Comparison of ENCODE assay signal across 16 cellular contexts in genomic region chr16:16004314-16004749, GRCh38. TPM values are rescaled to one million over a fixed set of nuclear protein-coding genes. Genes with fewer than 3 reads are reported as not detected.
A peak's percentile ranks its signal among the peaks of the same experiment; 100 is the strongest.
DNase-seq lines count a peak whose midpoint lies in the region; ATAC-seq, FAIRE-seq and TF ChIP-seq lines count a peak whose summit lies in the region.
"Had no signal": no experiment of that assay in that cellular context is flagged by ENCODE, and none has a peak within 500 bp of the region (broad histone marks: within the 10 kb centered on the region; RNA-seq: fewer than 3 reads in every experiment).

No MANE protein-coding gene starts in this region.

- H3K36me3 Mint-ChIP-seq in CD4-positive, CD25-positive, alpha-beta regulatory T cell, result peaks cover 30% of the 10 kb centered on the region

- H3K4me1 Mint-ChIP-seq in CD4-positive, CD25-positive, alpha-beta regulatory T cell, result peaks cover 0 to 53% (median 39%) of the 10 kb centered on the region in 4 donors

- no peaks in the 10 kb centered on the region for H3K9me3 ChIP-seq in CD4-positive, CD25-positive, alpha-beta regulatory T cell (ENCODE audit: control insufficient read depth in 2 of 2, low read length in 2 of 2)
- no peaks in the 10 kb centered on the region for H3K9me3 ChIP-seq in pancreas
- no peaks in the 10 kb centered on the region for H3K9me3 ChIP-seq in effector memory CD4-positive, alpha-beta T cell (ENCODE audit: control insufficient read depth, low read length)
- H3K9me3 ChIP-seq: heart right ventricle had no signal

- peaks cover 8% of the 10 kb centered on the region for H3K4me1 ChIP-seq in CD4-positive, CD25-positive, alpha-beta regulatory T cell (ENCODE audit: control insufficient read depth, insufficient read depth, low read length, poor library complexity, severe bottlenecking)
- H3K4me1 ChIP-seq in pancreas, result peaks cover 0 to 11% (median 8%) of the 10 kb centered on the region in 3 donors
- no peaks in the 10 kb centered on the region for H3K4me1 ChIP-seq in effector memory CD4-positive, alpha-beta T cell (ENCODE audit: control insufficient read depth, insufficient read depth, low read length, poor library complexity, severe bottlenecking)

- H3K4me3 ChIP-seq in CD4-positive, CD25-positive, alpha-beta regulatory T cell (ENCODE audit: low read depth, low read length), result no peak overlapping the region
- no peak overlapping the region for H3K4me3 ChIP-seq in pancreas
- H3K4me3 ChIP-seq in effector memory CD4-positive, alpha-beta T cell (ENCODE audit: insufficient read depth, low read depth, low read length, poor library complexity, severe bottlenecking), result no peak overlapping the region
- H3K4me3 ChIP-seq: heart right ventricle, SK-N-MC had no signal

- H3K4me3 Mint-ChIP-seq in CD4-positive, CD25-positive, alpha-beta regulatory T cell, result no peak overlapping the region
- H3K4me3 Mint-ChIP-seq: activated CD4-positive, alpha-beta T cell treated with anti-CD3 and anti-CD28 coated beads for 36 hours; stimulated activated naive CD8-positive, alpha-beta T cell treated with anti-CD3 and anti-CD28 coated beads, Interleukin-15, Interleukin-2, amounts not matched to agents 100 ng/mL and 50 ng/mL, for 24 hours had no signal

- intact Hi-C loops in pancreas (cut with DNase I), result no loop called here

- no peaks in the 10 kb centered on the region for H3K27me3 Mint-ChIP-seq in CD4-positive, CD25-positive, alpha-beta regulatory T cell
- H3K27me3 Mint-ChIP-seq: activated CD4-positive, alpha-beta T cell treated with anti-CD3 and anti-CD28 coated beads for 36 hours; stimulated activated naive CD8-positive, alpha-beta T cell treated with anti-CD3 and anti-CD28 coated beads, Interleukin-15, Interleukin-2, amounts not matched to agents 100 ng/mL and 50 ng/mL, for 24 hours had no signal

- ATAC-seq in CD4-positive, CD25-positive, alpha-beta regulatory T cell (ENCODE audit: low read depth in 2 of 2), result no peak
- ATAC-seq in pancreas, result peak in 3 of 4 donors; percentile 37 to 65 (median 41)
- ATAC-seq: activated CD4-positive, alpha-beta T cell treated with anti-CD3 and anti-CD28 coated beads for 36 hours; heart right ventricle had no signal

- no peak for DNase-seq in CD4-positive, CD25-positive, alpha-beta regulatory T cell
- DNase-seq in NCI-H226, result peak; percentile 73
- DNase-seq in dedifferentiated amniotic fluid mesenchymal stem cell (ENCODE audit: extremely low spot score), result peak; percentile 86
- DNase-seq in pancreas, result no peak
- DNase-seq in amygdala (lab: John Stamatoyannopoulos, UW), result no peak
- DNase-seq in retina, result no peak
- DNase-seq in effector memory CD4-positive, alpha-beta T cell, result no peak
- DNase-seq in HK-2 (ENCODE audit: unreplicated experiment), result no peak
- DNase-seq: activated CD4-positive, alpha-beta T cell treated with anti-CD3 and anti-CD28 coated beads for 36 hours; activated effector memory CD4-positive, alpha-beta T cell treated with anti-CD3 and anti-CD28 coated beads, Interleukin-2, amount 50 U/mL, for 16 hours; dermis blood vessel endothelial cell; heart right ventricle; NCI-H1694; stimulated activated CD4-positive, alpha-beta T cell treated with anti-CD3 and anti-CD28 coated beads, Interleukin-4, amount 100 ng/mL, for 24 hours had no signal

- no peak overlapping the region for H3K27ac ChIP-seq in CD4-positive, CD25-positive, alpha-beta regulatory T cell (ENCODE audit: insufficient read depth, low read length, poor library complexity, severe bottlenecking)
- no peak overlapping the region for H3K27ac ChIP-seq in pancreas
- H3K27ac ChIP-seq in effector memory CD4-positive, alpha-beta T cell (ENCODE audit: insufficient read depth, low read length, poor library complexity, severe bottlenecking), result no peak overlapping the region
- H3K27ac ChIP-seq: heart right ventricle, SK-N-MC had no signal

- peaks cover 0 to 3% (median 0%) of the 10 kb centered on the region in 7 donors for H3K9me3 Mint-ChIP-seq in CD4-positive, CD25-positive, alpha-beta regulatory T cell

- H3K27ac Mint-ChIP-seq in CD4-positive, CD25-positive, alpha-beta regulatory T cell, result peak overlapping the region in 2 of 3 donors; percentile 14 to 27
- H3K27ac Mint-ChIP-seq: activated CD4-positive, alpha-beta T cell treated with anti-CD3 and anti-CD28 coated beads for 36 hours; stimulated activated naive CD8-positive, alpha-beta T cell treated with anti-CD3 and anti-CD28 coated beads, Interleukin-15, Interleukin-2, amounts not matched to agents 100 ng/mL and 50 ng/mL, for 24 hours had no signal

- FAIRE-seq in pancreas (lab: Jason Lieb, UNC), result no peak

- H3K36me3 ChIP-seq in CD4-positive, CD25-positive, alpha-beta regulatory T cell (ENCODE audit: control insufficient read depth, insufficient read depth, low read length), result peaks cover 10% of the 10 kb centered on the region
- H3K36me3 ChIP-seq in pancreas, result no peaks in the 10 kb centered on the region
- peaks cover 4% of the 10 kb centered on the region for H3K36me3 ChIP-seq in effector memory CD4-positive, alpha-beta T cell (ENCODE audit: control insufficient read depth, insufficient read depth, low read length)

- H3K27me3 ChIP-seq in CD4-positive, CD25-positive, alpha-beta regulatory T cell (ENCODE audit: control insufficient read depth, insufficient read depth, low read length), result no peaks in the 10 kb centered on the region
- H3K27me3 ChIP-seq in pancreas, result no peaks in the 10 kb centered on the region
- no peaks in the 10 kb centered on the region for H3K27me3 ChIP-seq in effector memory CD4-positive, alpha-beta T cell (replicated peaks; ENCODE audit: control insufficient read depth, insufficient read depth, low read length, poor library complexity, severe bottlenecking)
- H3K27me3 ChIP-seq: heart right ventricle had no signal

- TF ChIP-seq CTCF in pancreas (IDR thresholded peaks at IDR 0.05), result no peak

- 27 to 31% methylated on average over 5 of the region's 5 CpGs for WGBS in pancreas, 2 donors

RNA-seq across cellular contexts. Expression of gene ABCC1, which starts 54.9 kb away (rescaled TPM):
- 103 TPM for total RNA-seq in CD4-positive, CD25-positive, alpha-beta regulatory T cell
- 1 to 10 TPM; 6.9 to 8.9 (median 8.3) TPM for polyA plus RNA-seq in CD4-positive, CD25-positive, alpha-beta regulatory T cell
- 10 to 100 TPM in 4 of 6 donors, 1 to 10 TPM in 2; 8.5 to 16.8 (median 11.5) TPM for total RNA-seq in pancreas
- 10 to 100 TPM; 11.6 to 12.5 TPM for polyA plus RNA-seq in pancreas

Comparison
In these comparisons a context has a peak if more than half of its experiments do, and no peak if none do; other contexts are left out.
1. ATAC-seq: peak in pancreas (3 of 4); none in CD4-positive, CD25-positive, alpha-beta regulatory T cell (0 of 2).
2. DNase-seq: peak in NCI-H226 (single experiment) and dedifferentiated amniotic fluid mesenchymal stem cell (single experiment); none in CD4-positive, CD25-positive, alpha-beta regulatory T cell (0 of 3), pancreas (0 of 6), amygdala (0 of 56), retina (single experiment), effector memory CD4-positive, alpha-beta T cell (0 of 3) and HK-2 (single experiment).